2 cellular contexts compared by ENCODE assay signal in the genomic region with DNA sequence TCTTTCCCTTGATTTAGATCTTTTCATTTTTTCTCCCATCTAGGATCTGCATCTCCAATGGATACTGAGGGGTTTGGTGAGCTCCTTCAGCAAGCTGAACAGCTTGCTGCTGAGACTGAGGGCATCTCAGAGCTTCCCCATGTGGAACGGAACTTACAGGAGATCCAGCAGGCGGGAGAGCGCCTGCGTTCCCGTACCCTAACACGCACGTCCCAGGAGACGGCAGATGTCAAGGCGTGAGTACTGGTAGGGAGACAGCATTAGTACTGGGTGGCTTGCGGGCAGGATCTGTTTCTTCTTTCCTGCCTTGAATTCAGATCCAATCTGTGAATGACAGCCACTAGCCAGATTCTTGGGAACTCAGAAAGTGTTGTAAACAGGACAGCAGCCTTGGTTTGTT.
TF ChIP-seq lines count a peak whose summit lies in the region.

No MANE protein-coding gene starts in this region.

TF ChIP-seq in GM23338, 12 proteins besides CTCF, POLR2A, EP300 and RAD21 (continued from another document):
- no peak for TF ChIP-seq ZNF331 (CRISPR knock-in tag; IDR thresholded peaks at IDR 0.05; ENCODE audit: low read depth)
- TF ChIP-seq EZH2 (IDR thresholded peaks at IDR 0.05; ENCODE audit: low read depth, unreplicated experiment): no peak
- no peak for TF ChIP-seq JUNB (IDR thresholded peaks at IDR 0.05; ENCODE audit: unreplicated experiment)
- TF ChIP-seq, protein P1, sequence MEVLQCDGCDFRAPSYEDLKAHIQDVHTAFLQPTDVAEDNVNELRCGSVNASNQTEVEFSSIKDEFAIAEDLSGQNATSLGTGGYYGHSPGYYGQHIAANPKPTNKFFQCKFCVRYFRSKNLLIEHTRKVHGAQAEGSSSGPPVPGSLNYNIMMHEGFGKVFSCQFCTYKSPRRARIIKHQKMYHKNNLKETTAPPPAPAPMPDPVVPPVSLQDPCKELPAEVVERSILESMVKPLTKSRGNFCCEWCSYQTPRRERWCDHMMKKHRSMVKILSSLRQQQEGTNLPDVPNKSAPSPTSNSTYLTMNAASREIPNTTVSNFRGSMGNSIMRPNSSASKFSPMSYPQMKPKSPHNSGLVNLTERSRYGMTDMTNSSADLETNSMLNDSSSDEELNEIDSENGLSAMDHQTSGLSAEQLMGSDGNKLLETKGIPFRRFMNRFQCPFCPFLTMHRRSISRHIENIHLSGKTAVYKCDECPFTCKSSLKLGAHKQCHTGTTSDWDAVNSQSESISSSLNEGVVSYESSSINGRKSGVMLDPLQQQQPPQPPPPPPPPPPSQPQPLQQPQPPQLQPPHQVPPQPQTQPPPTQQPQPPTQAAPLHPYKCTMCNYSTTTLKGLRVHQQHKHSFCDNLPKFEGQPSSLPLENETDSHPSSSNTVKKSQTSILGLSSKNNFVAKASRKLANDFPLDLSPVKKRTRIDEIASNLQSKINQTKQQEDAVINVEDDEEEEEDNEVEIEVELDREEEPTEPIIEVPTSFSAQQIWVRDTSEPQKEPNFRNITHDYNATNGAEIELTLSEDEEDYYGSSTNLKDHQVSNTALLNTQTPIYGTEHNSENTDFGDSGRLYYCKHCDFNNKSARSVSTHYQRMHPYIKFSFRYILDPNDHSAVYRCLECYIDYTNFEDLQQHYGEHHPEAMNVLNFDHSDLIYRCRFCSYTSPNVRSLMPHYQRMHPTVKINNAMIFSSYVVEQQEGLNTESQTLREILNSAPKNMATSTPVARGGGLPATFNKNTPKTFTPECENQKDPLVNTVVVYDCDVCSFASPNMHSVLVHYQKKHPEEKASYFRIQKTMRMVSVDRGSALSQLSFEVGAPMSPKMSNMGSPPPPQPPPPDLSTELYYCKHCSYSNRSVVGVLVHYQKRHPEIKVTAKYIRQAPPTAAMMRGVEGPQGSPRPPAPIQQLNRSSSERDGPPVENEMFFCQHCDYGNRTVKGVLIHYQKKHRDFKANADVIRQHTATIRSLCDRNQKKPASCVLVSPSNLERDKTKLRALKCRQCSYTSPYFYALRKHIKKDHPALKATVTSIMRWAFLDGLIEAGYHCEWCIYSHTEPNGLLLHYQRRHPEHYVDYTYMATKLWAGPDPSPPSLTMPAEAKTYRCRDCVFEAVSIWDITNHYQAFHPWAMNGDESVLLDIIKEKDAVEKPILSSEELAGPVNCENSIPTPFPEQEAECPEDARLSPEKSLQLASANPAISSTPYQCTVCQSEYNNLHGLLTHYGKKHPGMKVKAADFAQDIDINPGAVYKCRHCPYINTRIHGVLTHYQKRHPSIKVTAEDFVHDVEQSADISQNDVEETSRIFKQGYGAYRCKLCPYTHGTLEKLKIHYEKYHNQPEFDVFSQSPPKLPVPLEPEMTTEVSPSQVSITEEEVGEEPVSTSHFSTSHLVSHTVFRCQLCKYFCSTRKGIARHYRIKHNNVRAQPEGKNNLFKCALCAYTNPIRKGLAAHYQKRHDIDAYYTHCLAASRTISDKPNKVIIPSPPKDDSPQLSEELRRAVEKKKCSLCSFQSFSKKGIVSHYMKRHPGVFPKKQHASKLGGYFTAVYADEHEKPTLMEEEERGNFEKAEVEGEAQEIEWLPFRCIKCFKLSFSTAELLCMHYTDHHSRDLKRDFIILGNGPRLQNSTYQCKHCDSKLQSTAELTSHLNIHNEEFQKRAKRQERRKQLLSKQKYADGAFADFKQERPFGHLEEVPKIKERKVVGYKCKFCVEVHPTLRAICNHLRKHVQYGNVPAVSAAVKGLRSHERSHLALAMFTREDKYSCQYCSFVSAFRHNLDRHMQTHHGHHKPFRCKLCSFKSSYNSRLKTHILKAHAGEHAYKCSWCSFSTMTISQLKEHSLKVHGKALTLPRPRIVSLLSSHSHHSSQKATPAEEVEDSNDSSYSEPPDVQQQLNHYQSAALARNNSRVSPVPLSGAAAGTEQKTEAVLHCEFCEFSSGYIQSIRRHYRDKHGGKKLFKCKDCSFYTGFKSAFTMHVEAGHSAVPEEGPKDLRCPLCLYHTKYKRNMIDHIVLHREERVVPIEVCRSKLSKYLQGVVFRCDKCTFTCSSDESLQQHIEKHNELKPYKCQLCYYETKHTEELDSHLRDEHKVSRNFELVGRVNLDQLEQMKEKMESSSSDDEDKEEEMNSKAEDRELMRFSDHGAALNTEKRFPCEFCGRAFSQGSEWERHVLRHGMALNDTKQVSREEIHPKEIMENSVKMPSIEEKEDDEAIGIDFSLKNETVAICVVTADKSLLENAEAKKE (CRISPR knock-in tag; IDR thresholded peaks at IDR 0.05): no peak
- no peak for TF ChIP-seq CREB1 (CRISPR knock-in tag; IDR thresholded peaks at IDR 0.05; ENCODE audit: low read depth)
- no peak for TF ChIP-seq NANOG (IDR thresholded peaks at IDR 0.05; ENCODE audit: borderline replicate concordance)
- no peak for TF ChIP-seq POLR2AphosphoS5 (IDR thresholded peaks at IDR 0.05; ENCODE audit: low read depth)
- no peak for TF ChIP-seq STAT1 (IDR thresholded peaks at IDR 0.05; ENCODE audit: unreplicated experiment)
- no peak for TF ChIP-seq ZNF114 (CRISPR knock-in tag; IDR thresholded peaks at IDR 0.05)
- TF ChIP-seq EZH2phosphoT487 (IDR thresholded peaks at IDR 0.05; ENCODE audit: unreplicated experiment): no peak
- TF ChIP-seq, protein P2, sequence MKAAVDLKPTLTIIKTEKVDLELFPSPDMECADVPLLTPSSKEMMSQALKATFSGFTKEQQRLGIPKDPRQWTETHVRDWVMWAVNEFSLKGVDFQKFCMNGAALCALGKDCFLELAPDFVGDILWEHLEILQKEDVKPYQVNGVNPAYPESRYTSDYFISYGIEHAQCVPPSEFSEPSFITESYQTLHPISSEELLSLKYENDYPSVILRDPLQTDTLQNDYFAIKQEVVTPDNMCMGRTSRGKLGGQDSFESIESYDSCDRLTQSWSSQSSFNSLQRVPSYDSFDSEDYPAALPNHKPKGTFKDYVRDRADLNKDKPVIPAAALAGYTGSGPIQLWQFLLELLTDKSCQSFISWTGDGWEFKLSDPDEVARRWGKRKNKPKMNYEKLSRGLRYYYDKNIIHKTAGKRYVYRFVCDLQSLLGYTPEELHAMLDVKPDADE (IDR thresholded peaks at IDR 0.05): no peak

TF ChIP-seq in WTC11, 78 proteins besides CTCF, POLR2A, EP300 and RAD21 (continued from another document):
- TF ChIP-seq, protein P3, sequence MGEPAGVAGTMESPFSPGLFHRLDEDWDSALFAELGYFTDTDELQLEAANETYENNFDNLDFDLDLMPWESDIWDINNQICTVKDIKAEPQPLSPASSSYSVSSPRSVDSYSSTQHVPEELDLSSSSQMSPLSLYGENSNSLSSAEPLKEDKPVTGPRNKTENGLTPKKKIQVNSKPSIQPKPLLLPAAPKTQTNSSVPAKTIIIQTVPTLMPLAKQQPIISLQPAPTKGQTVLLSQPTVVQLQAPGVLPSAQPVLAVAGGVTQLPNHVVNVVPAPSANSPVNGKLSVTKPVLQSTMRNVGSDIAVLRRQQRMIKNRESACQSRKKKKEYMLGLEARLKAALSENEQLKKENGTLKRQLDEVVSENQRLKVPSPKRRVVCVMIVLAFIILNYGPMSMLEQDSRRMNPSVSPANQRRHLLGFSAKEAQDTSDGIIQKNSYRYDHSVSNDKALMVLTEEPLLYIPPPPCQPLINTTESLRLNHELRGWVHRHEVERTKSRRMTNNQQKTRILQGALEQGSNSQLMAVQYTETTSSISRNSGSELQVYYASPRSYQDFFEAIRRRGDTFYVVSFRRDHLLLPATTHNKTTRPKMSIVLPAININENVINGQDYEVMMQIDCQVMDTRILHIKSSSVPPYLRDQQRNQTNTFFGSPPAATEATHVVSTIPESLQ (CRISPR knock-in tag; IDR thresholded peaks at IDR 0.05): no peak
- no peak for TF ChIP-seq NFE2L1 (CRISPR knock-in tag; IDR thresholded peaks at IDR 0.05)
- no peak for TF ChIP-seq ZNF219 (CRISPR knock-in tag; IDR thresholded peaks at IDR 0.05; ENCODE audit: borderline replicate concordance)
- TF ChIP-seq ZNF121 (CRISPR knock-in tag; IDR thresholded peaks at IDR 0.05): no peak
- TF ChIP-seq, protein P4, sequence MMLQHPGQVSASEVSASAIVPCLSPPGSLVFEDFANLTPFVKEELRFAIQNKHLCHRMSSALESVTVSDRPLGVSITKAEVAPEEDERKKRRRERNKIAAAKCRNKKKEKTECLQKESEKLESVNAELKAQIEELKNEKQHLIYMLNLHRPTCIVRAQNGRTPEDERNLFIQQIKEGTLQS (CRISPR knock-in tag; conservative IDR thresholded peaks at IDR 0.05): no peak
- no peak for TF ChIP-seq ZNF317 (CRISPR knock-in tag; IDR thresholded peaks at IDR 0.05; ENCODE audit: borderline replicate concordance, low read depth)
- TF ChIP-seq ZNF263 (CRISPR knock-in tag; IDR thresholded peaks at IDR 0.05; ENCODE audit: low read depth): no peak
- TF ChIP-seq GABPB1 (CRISPR knock-in tag; IDR thresholded peaks at IDR 0.05): no peak
- TF ChIP-seq ZNF396 (CRISPR knock-in tag; IDR thresholded peaks at IDR 0.05; ENCODE audit: borderline replicate concordance): no peak
- no peak for TF ChIP-seq PRRX2 (CRISPR knock-in tag; IDR thresholded peaks at IDR 0.05)
- TF ChIP-seq NFYB (CRISPR knock-in tag; conservative IDR thresholded peaks at IDR 0.05; ENCODE audit: low read depth): no peak
- TF ChIP-seq KAT7 (CRISPR knock-in tag; IDR thresholded peaks at IDR 0.05; ENCODE audit: borderline replicate concordance): no peak
- TF ChIP-seq, protein P5, sequence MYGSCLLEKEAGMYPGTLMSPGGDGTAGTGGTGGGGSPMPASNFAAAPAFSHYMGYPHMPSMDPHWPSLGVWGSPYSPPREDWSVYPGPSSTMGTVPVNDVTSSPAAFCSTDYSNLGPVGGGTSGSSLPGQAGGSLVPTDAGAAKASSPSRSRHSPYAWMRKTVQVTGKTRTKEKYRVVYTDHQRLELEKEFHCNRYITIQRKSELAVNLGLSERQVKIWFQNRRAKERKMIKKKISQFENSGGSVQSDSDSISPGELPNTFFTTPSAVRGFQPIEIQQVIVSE (CRISPR knock-in tag; IDR thresholded peaks at IDR 0.05; ENCODE audit: borderline replicate concordance): no peak
- TF ChIP-seq GRHL2 (CRISPR knock-in tag; IDR thresholded peaks at IDR 0.05; ENCODE audit: insufficient replicate concordance, severe bottlenecking): no peak
- TF ChIP-seq, protein P6, sequence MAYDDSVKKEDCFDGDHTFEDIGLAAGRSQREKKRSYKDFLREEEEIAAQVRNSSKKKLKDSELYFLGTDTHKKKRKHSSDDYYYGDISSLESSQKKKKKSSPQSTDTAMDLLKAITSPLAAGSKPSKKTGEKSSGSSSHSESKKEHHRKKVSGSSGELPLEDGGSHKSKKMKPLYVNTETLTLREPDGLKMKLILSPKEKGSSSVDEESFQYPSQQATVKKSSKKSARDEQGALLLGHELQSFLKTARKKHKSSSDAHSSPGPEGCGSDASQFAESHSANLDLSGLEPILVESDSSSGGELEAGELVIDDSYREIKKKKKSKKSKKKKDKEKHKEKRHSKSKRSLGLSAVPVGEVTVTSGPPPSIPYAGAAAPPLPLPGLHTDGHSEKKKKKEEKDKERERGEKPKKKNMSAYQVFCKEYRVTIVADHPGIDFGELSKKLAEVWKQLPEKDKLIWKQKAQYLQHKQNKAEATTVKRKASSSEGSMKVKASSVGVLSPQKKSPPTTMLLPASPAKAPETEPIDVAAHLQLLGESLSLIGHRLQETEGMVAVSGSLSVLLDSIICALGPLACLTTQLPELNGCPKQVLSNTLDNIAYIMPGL (CRISPR knock-in tag; IDR thresholded peaks at IDR 0.05): no peak
